ENCODE assay signal across 15 cellular contexts in the genomic region with DNA sequence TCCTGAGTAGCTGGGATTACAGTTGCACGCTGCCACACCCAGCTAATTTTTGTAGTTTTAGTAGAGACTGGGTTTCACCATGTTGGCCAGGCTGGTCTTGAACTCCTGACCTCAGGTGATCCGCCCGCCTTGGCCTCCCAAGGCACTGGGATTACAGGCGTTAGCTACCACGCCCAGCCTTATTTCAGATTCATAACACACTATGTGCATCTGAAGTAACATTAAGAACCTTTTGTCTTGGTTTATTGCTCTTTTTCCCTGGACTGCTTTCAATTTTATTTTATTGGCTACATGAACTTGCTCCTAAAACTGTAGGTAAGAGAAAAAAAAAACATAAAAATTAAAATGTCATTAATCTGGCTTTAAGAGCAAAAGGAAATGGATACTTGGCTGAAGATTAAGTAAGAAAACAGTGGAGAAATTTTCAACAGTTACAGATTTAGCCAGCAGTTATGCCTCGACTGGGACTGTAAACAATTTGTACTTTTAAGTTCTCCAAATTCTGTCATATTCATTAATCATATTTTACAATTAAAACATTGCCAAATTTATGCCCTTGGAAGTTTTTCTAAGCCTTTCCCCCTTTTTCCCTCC.
"Had no signal": no experiment of that assay in that cellular context is flagged by ENCODE, and none has a peak within 500 bp of the region (broad histone marks: within the 10 kb centered on the region; RNA-seq: fewer than 3 reads in every experiment).

No MANE protein-coding gene starts in this region.

- H3K27ac ChIP-seq: brain microvascular endothelial cell, SK-N-MC had no signal

- H3K4me3 ChIP-seq: lung, SK-N-MC had no signal

- DNase-seq: activated CD4-positive, alpha-beta memory T cell treated with anti-CD3 and anti-CD28 coated beads for 36 hours; activated CD4-positive, alpha-beta T cell treated with anti-CD3 and anti-CD28 coated beads for 36 hours; activated naive CD4-positive, alpha-beta T cell treated with Interleukin-2 at 50 U/mL for 16 hours; activated naive CD8-positive, alpha-beta T cell treated with anti-CD3 and anti-CD28 coated beads, Interleukin-2, amount 10 ng/mL, durations not matched to agents 7 days and 5 days; amygdala; brain microvascular endothelial cell; central memory CD4-positive, alpha-beta T cell; erythroblast; kidney; midbrain; nephron progenitor cell; nucleus accumbens had no signal

- H3K36me3 ChIP-seq: brain microvascular endothelial cell had no signal

- ATAC-seq: activated CD4-positive, alpha-beta T cell treated with anti-CD3 and anti-CD28 coated beads for 36 hours; left lobe of liver had no signal

- H3K27me3 ChIP-seq: brain microvascular endothelial cell had no signal
